ENCODE assay signal across 15 cellular contexts in genomic region chr12:67697981-67698380, GRCh38. TPM values are rescaled to one million over a fixed set of nuclear protein-coding genes. Genes with fewer than 3 reads are reported as not detected.
A peak's percentile ranks its signal among the peaks of the same experiment; 100 is the strongest.
DNase-seq lines count a peak whose midpoint lies in the region; ATAC-seq, FAIRE-seq and TF ChIP-seq lines count a peak whose summit lies in the region.
"Had no signal": no experiment of that assay in that cellular context is flagged by ENCODE, and none has a peak within 500 bp of the region (broad histone marks: within the 10 kb centered on the region; RNA-seq: fewer than 3 reads in every experiment).

No MANE protein-coding gene starts in this region.

- no peaks in the 10 kb centered on the region for H3K36me3 Mint-ChIP-seq in stimulated activated naive CD8-positive, alpha-beta T cell treated with anti-CD3 and anti-CD28 coated beads, Interleukin-15, Interleukin-2, amounts not matched to agents 100 ng/mL and 50 ng/mL, for 24 hours (ENCODE audit: low read depth)

- no peak overlapping the region for H3K4me3 ChIP-seq in SU-DHL-6 (ENCODE audit: insufficient read depth, low read length, poor library complexity, severe bottlenecking)
- no peak overlapping the region for H3K4me3 ChIP-seq in fibroblast of the aortic adventitia (ENCODE audit: low read depth, low read length)

- H3K9me3 ChIP-seq in SU-DHL-6 (ENCODE audit: insufficient read depth, low read length) = no peaks in the 10 kb centered on the region
- H3K9me3 ChIP-seq: ascending aorta, right atrium auricular region had no signal

- no peak for FAIRE-seq in HTR-8/SVneo (lab: Jason Lieb, UNC)
- FAIRE-seq: kidney, RCC 7860 had no signal

- H3F3A ChIP-seq in SU-DHL-6 (ENCODE audit: insufficient read depth) = peaks cover 9% of the 10 kb centered on the region

- DNase-seq in stimulated activated naive CD8-positive, alpha-beta T cell treated with anti-CD3 and anti-CD28 coated beads, Interleukin-15, amount 100 ng/mL, for 72 hours = no peak
- DNase-seq in fibroblast of the aortic adventitia (ENCODE audit: low read depth) = peak; percentile 45
- no peak for DNase-seq in inferior parietal cortex (ENCODE audit: extremely low spot score)
- no peak for DNase-seq in HTR-8/SVneo (ENCODE audit: insufficient read length, low spot score)
- DNase-seq: C1 segment of cervical spinal cord, kidney, NCI-H1417, NCI-H510A had no signal

- TF ChIP-seq CTCF in SU-DHL-6 (IDR thresholded peaks at IDR 0.05; ENCODE audit: insufficient read depth, low read length, poor library complexity, severe bottlenecking) (no peak), fibroblast of the aortic adventitia (IDR thresholded peaks at IDR 0.05; ENCODE audit: insufficient read depth, low read length) (no peak)

- H3K79me2 ChIP-seq in SU-DHL-6 (ENCODE audit: insufficient read depth, low read length) = no peaks in the 10 kb centered on the region

- peaks cover 77% of the 10 kb centered on the region for H3K4me1 Mint-ChIP-seq in stimulated activated naive CD8-positive, alpha-beta T cell treated with anti-CD3 and anti-CD28 coated beads, Interleukin-15, Interleukin-2, amounts not matched to agents 100 ng/mL and 50 ng/mL, for 24 hours (ENCODE audit: low read depth)
- H3K4me1 Mint-ChIP-seq in stimulated activated naive CD8-positive, alpha-beta T cell treated with anti-CD3 and anti-CD28 coated beads, Interleukin-15, amount 100 ng/mL, for 72 hours = peaks cover 55% of the 10 kb centered on the region

- H3K9ac ChIP-seq in SU-DHL-6 (ENCODE audit: low read length) = no peak overlapping the region

- no peak overlapping the region for H3K27ac Mint-ChIP-seq in stimulated activated naive CD8-positive, alpha-beta T cell treated with anti-CD3 and anti-CD28 coated beads, Interleukin-15, Interleukin-2, amounts not matched to agents 100 ng/mL and 50 ng/mL, for 24 hours
- H3K27ac Mint-ChIP-seq in stimulated activated naive CD8-positive, alpha-beta T cell treated with anti-CD3 and anti-CD28 coated beads, Interleukin-15, amount 100 ng/mL, for 72 hours = no peak overlapping the region

- no peaks in the 10 kb centered on the region for H4K20me1 ChIP-seq in SU-DHL-6 (ENCODE audit: low read depth, low read length)

- H3K27ac ChIP-seq in SU-DHL-6 (ENCODE audit: low read depth, low read length) = no peak overlapping the region

- peak overlapping the region; percentile 72 for H3K4me3 Mint-ChIP-seq in stimulated activated naive CD8-positive, alpha-beta T cell treated with anti-CD3 and anti-CD28 coated beads, Interleukin-15, Interleukin-2, amounts not matched to agents 100 ng/mL and 50 ng/mL, for 24 hours
- H3K4me3 Mint-ChIP-seq in stimulated activated naive CD8-positive, alpha-beta T cell treated with anti-CD3 and anti-CD28 coated beads, Interleukin-15, amount 100 ng/mL, for 72 hours = peak overlapping the region in 1 of 2 donors; percentile 46

- H3K9me3 Mint-ChIP-seq in stimulated activated naive CD8-positive, alpha-beta T cell treated with anti-CD3 and anti-CD28 coated beads, Interleukin-15, Interleukin-2, amounts not matched to agents 100 ng/mL and 50 ng/mL, for 24 hours = peaks cover 3% of the 10 kb centered on the region
- no peaks in the 10 kb centered on the region for H3K9me3 Mint-ChIP-seq in stimulated activated naive CD8-positive, alpha-beta T cell treated with anti-CD3 and anti-CD28 coated beads, Interleukin-15, amount 100 ng/mL, for 72 hours

- no peak overlapping the region for H2AFZ ChIP-seq in SU-DHL-6 (ENCODE audit: low read depth, low read length, severe bottlenecking)

- peaks cover 3% of the 10 kb centered on the region for H3K27me3 Mint-ChIP-seq in stimulated activated naive CD8-positive, alpha-beta T cell treated with anti-CD3 and anti-CD28 coated beads, Interleukin-15, Interleukin-2, amounts not matched to agents 100 ng/mL and 50 ng/mL, for 24 hours
- H3K27me3 Mint-ChIP-seq in stimulated activated naive CD8-positive, alpha-beta T cell treated with anti-CD3 and anti-CD28 coated beads, Interleukin-15, amount 100 ng/mL, for 72 hours = no peaks in the 10 kb centered on the region

- no peaks in the 10 kb centered on the region for H3K27me3 ChIP-seq in SU-DHL-6 (ENCODE audit: low read length)
- H3K27me3 ChIP-seq: ascending aorta, right atrium auricular region had no signal

- H3K4me2 ChIP-seq in SU-DHL-6 (ENCODE audit: low read depth, low read length, poor library complexity, severe bottlenecking) = peak overlapping the region; percentile 53

- no peaks in the 10 kb centered on the region for H3K9me2 ChIP-seq in SU-DHL-6 (replicated peaks; ENCODE audit: insufficient read depth, low read length)

- no peak for ATAC-seq in stimulated activated naive CD8-positive, alpha-beta T cell treated with anti-CD3 and anti-CD28 coated beads, Interleukin-15, amount 100 ng/mL, for 72 hours
- ATAC-seq in GM21723 (IDR thresholded peaks at IDR 0.05; ENCODE audit: unreplicated experiment) = no peak
- ATAC-seq in HG02885 (IDR thresholded peaks at IDR 0.05; ENCODE audit: poor library complexity, unreplicated experiment) = no peak

- no peaks in the 10 kb centered on the region for H3K36me3 ChIP-seq in SU-DHL-6 (ENCODE audit: low read length)
- H3K36me3 ChIP-seq: ascending aorta, right atrium auricular region had no signal

RNA-seq across cellular contexts. Expression of gene DYRK2, which starts 49.4 kb away (rescaled TPM):
- 23.8 and 32.1 TPM in 2 replicates for total RNA-seq in fibroblast of the aortic adventitia (ENCODE audit: low replicate concordance)
